In genomic region chr1:167993720-167994119, GRCh38 we compare ENCODE assay signal across 28 cellular contexts.
"Had no signal": no experiment of that assay in that cellular context is flagged by ENCODE, and none has a peak within 500 bp of the region (broad histone marks: within the 10 kb centered on the region; RNA-seq: fewer than 3 reads in every experiment).

No MANE protein-coding gene starts in this region.

- H3K4me3 Mint-ChIP-seq: immature natural killer cell; memory B cell; naive B cell; natural killer cell treated with Interleukin-12 subunit alpha and Interleukin-12 subunit beta and Interleukin-15 and Interleukin-18, amount 100 ng/mL, for 72 hours; neural crest cell; stimulated activated naive B cell treated with anti-CD40 and anti-IgM and Interleukin-4, amounts not matched to agents 10 μg/mL and 1 μg/mL and 100 μg/mL, for 72 hours; stimulated activated naive CD8-positive, alpha-beta T cell treated with anti-CD3 and anti-CD28 coated beads, Interleukin-15, Interleukin-2, amounts not matched to agents 100 ng/mL and 50 ng/mL, for 24 hours had no signal

- H3K4me1 ChIP-seq: tibial nerve, upper lobe of left lung had no signal

- ATAC-seq: esophagus mucosa; gastroesophageal sphincter; natural killer cell treated with Interleukin-12 subunit alpha and Interleukin-12 subunit beta and Interleukin-15 and Interleukin-18, amount 100 ng/mL, for 72 hours; psoas muscle; right cardiac atrium; stimulated activated naive B cell treated with anti-CD40 and anti-IgM and Interleukin-4, amounts not matched to agents 10 μg/mL and 1 μg/mL and 100 μg/mL, for 72 hours had no signal

- H3K4me1 Mint-ChIP-seq: naive B cell, neural crest cell had no signal

- H3K27ac Mint-ChIP-seq: immature natural killer cell; memory B cell; naive B cell; natural killer cell treated with Interleukin-12 subunit alpha and Interleukin-12 subunit beta and Interleukin-15 and Interleukin-18, amount 100 ng/mL, for 72 hours; stimulated activated naive B cell treated with anti-CD40 and anti-IgM and Interleukin-4, amounts not matched to agents 10 μg/mL and 1 μg/mL and 100 μg/mL, for 72 hours; stimulated activated naive CD8-positive, alpha-beta T cell treated with anti-CD3 and anti-CD28 coated beads, Interleukin-15, Interleukin-2, amounts not matched to agents 100 ng/mL and 50 ng/mL, for 24 hours had no signal

- DNase-seq: cortex of kidney; dorsolateral prefrontal cortex; effector CD4-positive, alpha-beta T cell; foreskin fibroblast; glutamatergic neuron; hypothalamus; immature natural killer cell; naive B cell; psoas muscle; sigmoid colon; stimulated activated CD4-positive, alpha-beta T cell treated with anti-CD3 and anti-CD28 coated beads, Interleukin-15, amount 100 ng/mL, for 24 hours; stimulated activated CD4-positive, alpha-beta T cell treated with anti-CD3 and anti-CD28 coated beads, Interleukin-2, amount 100 ng/mL, for 48 hours; stimulated activated naive B cell treated with anti-CD40 and anti-IgM and Interleukin-4, amounts not matched to agents 10 μg/mL and 1 μg/mL and 100 μg/mL, for 72 hours had no signal

- H3K4me3 ChIP-seq: dorsolateral prefrontal cortex, gastroesophageal sphincter, lung, psoas muscle, sigmoid colon, thoracic aorta, tibial nerve, upper lobe of left lung had no signal

- FAIRE-seq: keratinocyte, urothelium cell line had no signal

- H3K27me3 Mint-ChIP-seq: memory B cell; naive B cell; natural killer cell treated with Interleukin-12 subunit alpha and Interleukin-12 subunit beta and Interleukin-15 and Interleukin-18, amount 100 ng/mL, for 72 hours; stimulated activated naive B cell treated with anti-CD40 and anti-IgM and Interleukin-4, amounts not matched to agents 10 μg/mL and 1 μg/mL and 100 μg/mL, for 72 hours; stimulated activated naive CD8-positive, alpha-beta T cell treated with anti-CD3 and anti-CD28 coated beads, Interleukin-15, Interleukin-2, amounts not matched to agents 100 ng/mL and 50 ng/mL, for 24 hours had no signal

- H3K27me3 ChIP-seq: dorsolateral prefrontal cortex, gastroesophageal sphincter, neutrophil, sigmoid colon, tibial nerve, upper lobe of left lung had no signal

- H3K36me3 Mint-ChIP-seq: natural killer cell treated with Interleukin-12 subunit alpha and Interleukin-12 subunit beta and Interleukin-15 and Interleukin-18, amount 100 ng/mL, for 72 hours had no signal

- H3K9me3 ChIP-seq: gastroesophageal sphincter, neutrophil, psoas muscle, sigmoid colon, thoracic aorta, tibial nerve, upper lobe of left lung had no signal

- H3K27ac ChIP-seq: epithelial cell of prostate, gastroesophageal sphincter, neutrophil, psoas muscle, sigmoid colon, thoracic aorta, tibial nerve, upper lobe of left lung had no signal

- H3K9me3 Mint-ChIP-seq: immature natural killer cell; memory B cell; naive B cell; natural killer cell treated with Interleukin-12 subunit alpha and Interleukin-12 subunit beta and Interleukin-15 and Interleukin-18, amount 100 ng/mL, for 72 hours; neural crest cell; stimulated activated naive B cell treated with anti-CD40 and anti-IgM and Interleukin-4, amounts not matched to agents 10 μg/mL and 1 μg/mL and 100 μg/mL, for 72 hours; stimulated activated naive CD8-positive, alpha-beta T cell treated with anti-CD3 and anti-CD28 coated beads, Interleukin-15, Interleukin-2, amounts not matched to agents 100 ng/mL and 50 ng/mL, for 24 hours had no signal
